Comparison of ENCODE assay signal across 23 cellular contexts in genomic region chr4:185783574-185783973, GRCh38. TPM values are rescaled to one million over a fixed set of nuclear protein-coding genes. Genes with fewer than 3 reads are reported as not detected.
"Had no signal": no experiment of that assay in that cellular context is flagged by ENCODE, and none has a peak within 500 bp of the region (broad histone marks: within the 10 kb centered on the region; RNA-seq: fewer than 3 reads in every experiment).

No MANE protein-coding gene starts in this region.

- H3K27me3 ChIP-seq: esophagus muscularis mucosa, foreskin keratinocyte, suprapubic skin, tibial nerve had no signal

- H3K27ac ChIP-seq: foreskin keratinocyte, suprapubic skin, tibial nerve had no signal

- H3K9me3 ChIP-seq: esophagus muscularis mucosa, lower lobe of right lung, suprapubic skin, tibial nerve had no signal

- H3K4me3 ChIP-seq: esophagus muscularis mucosa, lower lobe of right lung, suprapubic skin, tibial nerve had no signal

- ATAC-seq: activated CD4-positive, alpha-beta T cell treated with anti-CD3 and anti-CD28 coated beads for 36 hours; activated naive CD4-positive, alpha-beta T cell treated with anti-CD3 and anti-CD28 coated beads, Interleukin-2, amount 50 U/mL, for 72 hours; activated T-cell treated with anti-CD3 and anti-CD28 coated beads, Interleukin-2, amount 50 U/mL, for 72 hours; foreskin keratinocyte; left colon; lower lobe of right lung; natural killer cell; stimulated activated naive B cell treated with anti-CD40 and anti-IgM and Interleukin-4, amounts not matched to agents 10 μg/mL and 1 μg/mL and 100 μg/mL, for 72 hours had no signal

- H3K4me1 ChIP-seq: lower lobe of right lung, suprapubic skin, tibial nerve had no signal

- DNase-seq: activated CD4-positive, alpha-beta T cell treated with anti-CD3 and anti-CD28 coated beads for 36 hours; activated CD4-positive, alpha-beta T cell treated with anti-CD3 and anti-CD28 coated beads, Interleukin-2, amount 50 U/mL, for 4 hours; activated CD4-positive, CD25-positive, alpha-beta regulatory T cell; activated naive CD4-positive, alpha-beta T cell; activated T-cell treated with anti-CD3 and anti-CD28 coated beads for 4 hours; activated T-cell treated with anti-CD3 and anti-CD28 coated beads, Interleukin-2, amount 50 U/mL, for 72 hours; endodermal cell; foreskin keratinocyte; hippocampal formation; immature natural killer cell; kidney; left colon; lower lobe of right lung; mesenchymal stem cell; natural killer cell; stimulated activated CD4-positive, alpha-beta T cell treated with anti-CD3 and anti-CD28 coated beads, Interleukin-15, amount 100 ng/mL, for 24 hours; stimulated activated CD4-positive, alpha-beta T cell treated with anti-CD3 and anti-CD28 coated beads, Interleukin-2, amount 100 ng/mL, for 24 hours; stimulated activated naive B cell treated with anti-CD40 and anti-IgM and Interleukin-4, amounts not matched to agents 10 μg/mL and 1 μg/mL and 100 μg/mL, for 72 hours had no signal

- H3K36me3 ChIP-seq: esophagus muscularis mucosa, lower lobe of right lung, suprapubic skin, tibial nerve had no signal

RNA-seq across cellular contexts. Expression of gene SORBS2, which starts 28.4 kb away (rescaled TPM):
- total RNA-seq: activated CD4-positive, alpha-beta T cell treated with anti-CD3 and anti-CD28 coated beads for 36 hours; activated naive CD4-positive, alpha-beta T cell treated with anti-CD3 and anti-CD28 coated beads, Interleukin-2, amount 50 U/mL, for 72 hours; T-helper 1 cell treated with Interleukin-12 subunit alpha and Interleukin-12 subunit beta and Interleukin-4 antibody, amounts not matched to agents 30 ng/mL and 1 ng/mL, for 36 hours had no signal
